ENCODE assay signal across 23 cellular contexts in the genomic region with DNA sequence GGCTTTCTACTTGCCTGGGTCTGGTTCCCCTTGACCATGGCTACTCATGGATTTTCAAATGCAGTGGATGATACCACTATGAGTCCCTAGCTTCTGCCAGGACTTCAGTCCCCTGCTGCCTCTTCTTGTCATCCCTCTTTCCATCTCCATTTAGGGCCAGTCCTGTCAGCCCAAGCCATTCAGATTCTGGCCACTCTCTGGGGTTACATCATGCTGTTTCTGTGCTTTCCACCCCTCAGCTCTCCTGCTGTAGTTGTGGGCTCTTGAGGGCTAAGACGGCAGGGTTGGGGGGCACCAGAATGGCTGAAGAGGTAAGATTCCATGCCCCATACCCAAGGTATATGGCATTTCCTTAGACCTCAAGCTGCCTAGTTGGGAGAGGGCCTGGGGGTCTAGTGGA. TPM values are rescaled to one million over a fixed set of nuclear protein-coding genes. Genes with fewer than 3 reads are reported as not detected.
DNase-seq lines count a peak whose midpoint lies in the region; ATAC-seq and TF ChIP-seq lines count a peak whose summit lies in the region.
"Had no signal": no experiment of that assay in that cellular context is flagged by ENCODE, and none has a peak within 500 bp of the region (broad histone marks: within the 10 kb centered on the region; RNA-seq: fewer than 3 reads in every experiment).

No MANE protein-coding gene starts in this region.

- H3K36me3 Mint-ChIP-seq in osteocyte (ENCODE audit: unreplicated experiment) = no peaks in the 10 kb centered on the region
- H3K36me3 Mint-ChIP-seq: CD14-positive monocyte; CD8-positive, alpha-beta memory T cell had no signal

- no peak overlapping the region for H3K27ac ChIP-seq in coronary artery
- H3K27ac ChIP-seq: A549; BLaER1 treated with 17β-estradiol and CSF1 and Interleukin-3, amounts not matched to agents 10 nM and 100 nM had no signal

- TF ChIP-seq CTCF in coronary artery (IDR thresholded peaks at IDR 0.05) (no peak), osteocyte (IDR thresholded peaks at IDR 0.05) (no peak)

- H3K4me3 ChIP-seq in H7 (ENCODE audit: insufficient read depth, low read depth, low read length) = no peak overlapping the region
- H3K4me3 ChIP-seq in coronary artery = no peak overlapping the region
- H3K4me3 ChIP-seq: A549; BLaER1 treated with 17β-estradiol and CSF1 and Interleukin-3, amounts not matched to agents 10 nM and 100 nM; GM23338; HAP-1 had no signal

- no peaks in the 10 kb centered on the region for H3K27me3 ChIP-seq in H7 (ENCODE audit: control insufficient read depth, insufficient read depth, low read length)
- H3K27me3 ChIP-seq: BE2C; BLaER1 treated with 17β-estradiol and CSF1 and Interleukin-3, amounts not matched to agents 10 nM and 100 nM had no signal

- no peaks in the 10 kb centered on the region for H3K4me1 Mint-ChIP-seq in osteocyte (ENCODE audit: unreplicated experiment)
- H3K4me1 Mint-ChIP-seq: CD14-positive monocyte; CD8-positive, alpha-beta memory T cell; GM23338 had no signal

- H3K9me3 Mint-ChIP-seq in osteocyte (ENCODE audit: unreplicated experiment) = peaks cover 17% of the 10 kb centered on the region
- H3K9me3 Mint-ChIP-seq: CD4-positive, alpha-beta T cell had no signal

- H3K4me3 Mint-ChIP-seq in osteocyte (ENCODE audit: unreplicated experiment) = no peak overlapping the region
- H3K4me3 Mint-ChIP-seq: CD4-positive, alpha-beta T cell; CD8-positive, alpha-beta memory T cell; GM23338; HFFc6 had no signal

- DNase-seq in H7 (peak; percentile 5), coronary artery (ENCODE audit: low spot score) (peak; percentile 50), osteocyte (ENCODE audit: extremely low spot score, unreplicated experiment) (peak; percentile 49), ureter (ENCODE audit: low spot score) (peak; percentile 14), NCI-H2107 treated with DMSO at 0.1 percent for 48 hours (lab: John Stamatoyannopoulos, UW; ENCODE audit: unreplicated experiment) (no peak), NCI-H146 (lab: John Stamatoyannopoulos, UW) (no peak)
- DNase-seq: 8988T; ACHN; AML-193; BE2C; Calu3; CD4-positive, alpha-beta T cell; CD8-positive, alpha-beta memory T cell; DMS53; DMS79 treated with DMSO at 0.1 percent for 48 hours; GF-D8; HFFc6 had no signal

- no peaks in the 10 kb centered on the region for H3K27me3 Mint-ChIP-seq in osteocyte (ENCODE audit: unreplicated experiment)

- H3K36me3 ChIP-seq in H7 (replicated peaks; ENCODE audit: control insufficient read depth, insufficient read depth, low read length) = no peaks in the 10 kb centered on the region
- H3K36me3 ChIP-seq: BE2C; BLaER1 treated with 17β-estradiol and CSF1 and Interleukin-3, amounts not matched to agents 10 nM and 100 nM; HAP-1 had no signal

- H3K27ac Mint-ChIP-seq in osteocyte (ENCODE audit: unreplicated experiment) = no peak overlapping the region
- H3K27ac Mint-ChIP-seq: CD14-positive monocyte; CD4-positive, alpha-beta T cell; CD8-positive, alpha-beta memory T cell; GM23338; HFFc6 had no signal

- ATAC-seq in HG02870 (IDR thresholded peaks at IDR 0.05; ENCODE audit: unreplicated experiment) = no peak
- ATAC-seq: A549, GM23338 had no signal

RNA-seq across cellular contexts. Expression of a gene that starts 13.2 kb away (rescaled TPM):
- total RNA-seq in H7 (2014; rRNA removed; shearing (Covaris generic)) = not detected in 2 replicates
- not detected in 2 replicates for total RNA-seq in osteocyte
- total RNA-seq in ureter = 0.16 TPM
- total RNA-seq: Calu3 had no signal

Comparison
In these comparisons a context has a peak if more than half of its experiments do, and no peak if none do; other contexts are left out.
1. DNase-seq: peak in H7 (single experiment), coronary artery (single experiment), osteocyte (single experiment) and ureter (single experiment); none in NCI-H2107 treated with DMSO at 0.1 percent for 48 hours (single experiment) and NCI-H146 (single experiment).